ENCODE assay signal across 22 cellular contexts in the genomic region with DNA sequence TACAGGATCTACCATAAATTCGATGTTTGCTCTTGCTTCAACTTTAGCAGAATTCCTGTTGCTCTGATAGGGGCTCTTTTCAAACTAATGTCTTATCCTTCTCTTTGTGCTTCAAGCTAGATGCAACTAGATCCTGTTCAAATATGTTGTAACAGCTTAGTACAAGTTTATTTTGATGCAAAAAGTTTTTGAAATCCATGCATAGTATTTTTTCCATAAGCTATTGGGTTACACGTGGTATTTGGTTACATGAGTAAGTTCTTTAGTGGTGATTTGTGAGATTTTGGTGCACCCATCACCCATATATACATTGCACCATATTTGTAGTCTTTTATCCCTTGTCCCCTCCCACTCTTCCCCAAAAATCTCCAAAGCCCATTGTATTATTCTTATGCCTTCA.
"Had no signal": no experiment of that assay in that cellular context is flagged by ENCODE, and none has a peak within 500 bp of the region (broad histone marks: within the 10 kb centered on the region; RNA-seq: fewer than 3 reads in every experiment).

No MANE protein-coding gene starts in this region.

- H3K27ac ChIP-seq: colonic mucosa, coronary artery, dorsolateral prefrontal cortex, epithelial cell of prostate, esophagus muscularis mucosa, esophagus squamous epithelium, foreskin keratinocyte, gastroesophageal sphincter, heart left ventricle had no signal

- H3K4me1 ChIP-seq: colonic mucosa, esophagus muscularis mucosa, foreskin keratinocyte, gastrocnemius medialis, gastroesophageal sphincter, heart left ventricle, heart right ventricle had no signal

- H3K9me3 ChIP-seq: colonic mucosa, esophagus muscularis mucosa, esophagus squamous epithelium, gastrocnemius medialis, gastroesophageal sphincter had no signal

- H3K27me3 ChIP-seq: colonic mucosa, dorsolateral prefrontal cortex, esophagus muscularis mucosa, esophagus squamous epithelium, foreskin keratinocyte, gastrocnemius medialis, gastroesophageal sphincter, heart left ventricle, heart right ventricle had no signal

- H3K36me3 ChIP-seq: colonic mucosa, esophagus muscularis mucosa, esophagus squamous epithelium, gastrocnemius medialis, gastroesophageal sphincter, heart left ventricle, heart right ventricle had no signal

- DNase-seq: colonic mucosa; cortex of kidney; dermis blood vessel endothelial cell; dorsolateral prefrontal cortex; effector CD4-positive, alpha-beta T cell; effector CD8-positive, alpha-beta T cell; effector memory CD4-positive, alpha-beta T cell; effector memory CD8-positive, alpha-beta T cell; endodermal cell; esophagus squamous epithelium; foreskin fibroblast; foreskin keratinocyte; foreskin melanocyte; gastrocnemius medialis; glutamatergic neuron; head of caudate nucleus; heart left ventricle; heart right ventricle had no signal

- H3K4me3 ChIP-seq: colonic mucosa, coronary artery, dorsolateral prefrontal cortex, esophagus muscularis mucosa, esophagus squamous epithelium, gastrocnemius medialis, gastroesophageal sphincter, heart left ventricle, heart right ventricle had no signal
